ENCODE assay signal across 36 cellular contexts in genomic region chr3:190909908-190910307, GRCh38. TPM values are rescaled to one million over a fixed set of nuclear protein-coding genes. Genes with fewer than 3 reads are reported as not detected.
"Had no signal": no experiment of that assay in that cellular context is flagged by ENCODE, and none has a peak within 500 bp of the region (broad histone marks: within the 10 kb centered on the region; RNA-seq: fewer than 3 reads in every experiment).

No MANE protein-coding gene starts in this region.

- H3K4me3 ChIP-seq: MG63 had no signal

- H3K27ac ChIP-seq: KMS-11 had no signal

- H3K4me2 ChIP-seq: KMS-11 had no signal

- H3K27me3 ChIP-seq: MG63 had no signal

- DNase-seq: Karpas-422, Kasumi-1, KG1, MG63, MM.1S, MV-4-11, NCI-H1048, NCI-H1092, NCI-H1092 treated with DMSO at 0.1 percent for 48 hours, NCI-H1105, NCI-H1105 treated with DMSO at 0.1 percent for 48 hours, NCI-H1417, NCI-H1417 treated with DMSO at 0.1 percent for 48 hours, NCI-H1436, NCI-H1436 treated with DMSO at 0.1 percent for 48 hours, NCI-H146, NCI-H1694, NCI-H1694 treated with DMSO at 0.1 percent for 48 hours, NCI-H187, NCI-H187 treated with DMSO at 0.1 percent for 48 hours, NCI-H1930, NCI-H2029, NCI-H2029 treated with DMSO at 0.1 percent for 48 hours, NCI-H2081, NCI-H2081 treated with DMSO at 0.1 percent for 48 hours, NCI-H2107, NCI-H2171, NCI-H2171 treated with DMSO at 0.1 percent for 48 hours, NCI-H2227 treated with DMSO at 0.1 percent for 48 hours, NCI-H226, NCI-H345, NCI-H446, NCI-H446 treated with DMSO at 0.1 percent for 48 hours had no signal

- H3K9ac ChIP-seq: KMS-11 had no signal

- H3K9me3 ChIP-seq: MG63 had no signal

- H3K36me3 ChIP-seq: MG63 had no signal

RNA-seq across cellular contexts. Expression of gene GMNC, which starts 47.4 kb away (rescaled TPM):
- total RNA-seq: MCF 10A, NCI-H460 had no signal
